20 cellular contexts compared by ENCODE assay signal in genomic region chr12:88922816-88923215, GRCh38.
DNase-seq lines count a peak whose midpoint lies in the region; ATAC-seq, FAIRE-seq and TF ChIP-seq lines count a peak whose summit lies in the region.
"Had no signal": no experiment of that assay in that cellular context is flagged by ENCODE, and none has a peak within 500 bp of the region (broad histone marks: within the 10 kb centered on the region; RNA-seq: fewer than 3 reads in every experiment).

No MANE protein-coding gene starts in this region.

- CTCF ChIA-PET in HCT116 (lab: Charles Lee), result no interaction called here

- no peak for TF ChIP-seq RAD21 in HCT116 (IDR thresholded peaks at IDR 0.05; ENCODE audit: low read depth)

- H4K20me1 ChIP-seq in HCT116 (ENCODE audit: insufficient read depth) (no peaks in the 10 kb centered on the region), astrocyte (ENCODE audit: insufficient read depth, low read length) (no peaks in the 10 kb centered on the region)

- peak overlapping the region; percentile 61 for H3K9ac ChIP-seq in HCT116 (ENCODE audit: low read length)
- H3K9ac ChIP-seq in astrocyte (ENCODE audit: low read length), result no peak overlapping the region

- H3K4me3 Mint-ChIP-seq in astrocyte (ENCODE audit: unreplicated experiment), result no peak overlapping the region
- no peak overlapping the region for H3K4me3 Mint-ChIP-seq in progenitor cell of endocrine pancreas (ENCODE audit: low read depth)
- H3K4me3 Mint-ChIP-seq: activated CD4-positive, alpha-beta T cell treated with anti-CD3 and anti-CD28 coated beads, Interleukin-2, amount 10 ng/mL, durations not matched to agents 7 days and 5 days; activated naive CD8-positive, alpha-beta T cell treated with anti-CD3 and anti-CD28 coated beads, Interleukin-2, amount 50 U/mL, for 24 hours; B cell; T-helper 1 cell treated with Interleukin-12 subunit alpha and Interleukin-12 subunit beta and Interleukin-4 antibody, amounts not matched to agents 30 μg/mL and 1 μg/mL, for 36 hours had no signal

- H3K27ac ChIP-seq in HCT116 (ENCODE audit: low read depth, low read length) (peak overlapping the region; percentile 98), astrocyte (ENCODE audit: low read depth, low read length) (no peak overlapping the region), left ventricle myocardium inferior (replicated peaks) (no peak overlapping the region), coronary artery (no peak overlapping the region)
- H3K27ac ChIP-seq: cardiac muscle cell, neutrophil, SJCRH30, stomach, VCaP had no signal

- TF ChIP-seq CTCF in HCT116 (IDR thresholded peaks at IDR 0.05 in 2 of 3, conservative IDR thresholded peaks at IDR 0.05 in 1 of 3; ENCODE audit: borderline replicate concordance in 1 of 3, insufficient read depth in 1 of 3, low read depth in 2 of 3, low read length in 2 of 3) (no peak), astrocyte (IDR thresholded peaks at IDR 0.05; ENCODE audit: insufficient read depth, low read depth, low read length) (no peak), fibroblast of the aortic adventitia (IDR thresholded peaks at IDR 0.05; ENCODE audit: insufficient read depth, low read length) (no peak), progenitor cell of endocrine pancreas (IDR thresholded peaks at IDR 0.05; ENCODE audit: unreplicated experiment) (no peak), left ventricle myocardium inferior (IDR thresholded peaks at IDR 0.05; ENCODE audit: borderline replicate concordance) (no peak), coronary artery (IDR thresholded peaks at IDR 0.05) (no peak)

- no peak for DNase-seq in HCT116 (ENCODE audit: low read depth, low spot score)
- peak; percentile 39 for DNase-seq in astrocyte (ENCODE audit: low read depth)
- peak; percentile 55 for DNase-seq in fibroblast of the aortic adventitia (ENCODE audit: low read depth)
- DNase-seq in stromal cell of bone marrow (ENCODE audit: low read depth), result peak; percentile 51
- no peak for DNase-seq in progenitor cell of endocrine pancreas (ENCODE audit: low spot score, unreplicated experiment)
- DNase-seq in left ventricle myocardium inferior, result no peak
- no peak for DNase-seq in coronary artery (ENCODE audit: low spot score)
- DNase-seq: activated CD4-positive, alpha-beta T cell treated with anti-CD3 and anti-CD28 coated beads, Interleukin-2, amount 10 ng/mL, durations not matched to agents 7 days and 5 days; activated naive CD8-positive, alpha-beta T cell treated with anti-CD3 and anti-CD28 coated beads, Interleukin-2, amount 50 U/mL, for 24 hours; DND-41; NCI-H82; OCI-M1; SJCRH30; stimulated activated CD4-positive, alpha-beta T cell treated with anti-CD3 and anti-CD28 coated beads, Interleukin-12 subunit alpha, Interleukin-12 subunit beta, amount 100 ng/mL, for 4 hours; stomach had no signal

- H3K4me1 ChIP-seq in HCT116 (ENCODE audit: control insufficient read depth in 1 of 2, insufficient read depth in 2 of 2, low read length in 2 of 2) (peaks cover 87 to 94% of the 10 kb centered on the region in 2 experiments), astrocyte (ENCODE audit: insufficient read depth, low read length) (peaks cover 18% of the 10 kb centered on the region), left ventricle myocardium inferior (no peaks in the 10 kb centered on the region)

- H3K36me3 ChIP-seq in HCT116 (ENCODE audit: control insufficient read depth in 1 of 2, insufficient read depth in 2 of 2, low read length in 2 of 2), result peaks cover 0 to 5% of the 10 kb centered on the region in 2 experiments; a peak in 1 of 4 replicates
- no peaks in the 10 kb centered on the region for H3K36me3 ChIP-seq in astrocyte (ENCODE audit: insufficient read depth, low read length)
- H3K36me3 ChIP-seq in left ventricle myocardium inferior, result no peaks in the 10 kb centered on the region
- H3K36me3 ChIP-seq: cardiac muscle cell, neutrophil, SJCRH30, stomach had no signal

- no peak overlapping the region for H3K27ac Mint-ChIP-seq in astrocyte (ENCODE audit: unreplicated experiment)
- no peak overlapping the region for H3K27ac Mint-ChIP-seq in progenitor cell of endocrine pancreas
- H3K27ac Mint-ChIP-seq: activated CD4-positive, alpha-beta T cell treated with anti-CD3 and anti-CD28 coated beads, Interleukin-2, amount 10 ng/mL, durations not matched to agents 7 days and 5 days; activated naive CD8-positive, alpha-beta T cell treated with anti-CD3 and anti-CD28 coated beads, Interleukin-2, amount 50 U/mL, for 24 hours; B cell; T-helper 1 cell treated with Interleukin-12 subunit alpha and Interleukin-12 subunit beta and Interleukin-4 antibody, amounts not matched to agents 30 μg/mL and 1 μg/mL, for 36 hours had no signal

- BruUV-seq in HCT116 (replicated peaks; lab: Mats Ljungman, UMichigan), result no TSS peak

- intact Hi-C loops in HCT116 (cut with micrococcal nuclease) (loop anchor here (5.0 kb wide), 1 partner anchor 291 kb away; no protein-coding TSS in a partner anchor), left ventricle myocardium inferior (cut with micrococcal nuclease) (no loop called here)

- FAIRE-seq in astrocyte (lab: Jason Lieb, UNC), result no peak

- no peak for TF ChIP-seq POLR2A in HCT116 (IDR thresholded peaks at IDR 0.05; ENCODE audit: borderline replicate concordance, extremely low read depth, insufficient read depth, insufficient read length)

- no peaks in the 10 kb centered on the region for H3K9me2 ChIP-seq in HCT116 (ENCODE audit: insufficient read depth)

- RAD21 ChIA-PET in HCT116 (lab: Charles Lee; ENCODE audit: low non-redundant PET in 1 of 2, low total read pairs in 2 of 2, uncharacterized antibody in 2 of 2, unreplicated experiment in 2 of 2), result no interaction called here

- H3K4me2 ChIP-seq in HCT116 (ENCODE audit: low read length) (peak overlapping the region; percentile 61), astrocyte (ENCODE audit: low read length) (no peak overlapping the region)

- H3K9me3 Mint-ChIP-seq in astrocyte (ENCODE audit: unreplicated experiment) (no peaks in the 10 kb centered on the region), progenitor cell of endocrine pancreas (ENCODE audit: low read depth) (peaks cover 5% of the 10 kb centered on the region)
- H3K9me3 Mint-ChIP-seq: activated CD4-positive, alpha-beta T cell treated with anti-CD3 and anti-CD28 coated beads, Interleukin-2, amount 10 ng/mL, durations not matched to agents 7 days and 5 days; activated naive CD8-positive, alpha-beta T cell treated with anti-CD3 and anti-CD28 coated beads, Interleukin-2, amount 50 U/mL, for 24 hours; T-helper 1 cell treated with Interleukin-12 subunit alpha and Interleukin-12 subunit beta and Interleukin-4 antibody, amounts not matched to agents 30 μg/mL and 1 μg/mL, for 36 hours had no signal

- POLR2A ChIA-PET in HCT116 (lab: Charles Lee), result interaction anchor here (1.1 to 4.9 kb wide), 4 partner anchors 10 to 343 kb away, joined by 5 to 24 read pairs (median 7); partner anchors contain the start of gene KITLG

- ATAC-seq in HCT116, result no peak
- ATAC-seq: activated naive CD8-positive, alpha-beta T cell treated with anti-CD3 and anti-CD28 coated beads, Interleukin-2, amount 50 U/mL, for 24 hours had no signal

- H3K4me1 Mint-ChIP-seq in astrocyte (ENCODE audit: low read depth, unreplicated experiment), result peaks cover 14% of the 10 kb centered on the region
- H3K4me1 Mint-ChIP-seq in progenitor cell of endocrine pancreas (ENCODE audit: low read depth), result peaks cover 35% of the 10 kb centered on the region
- H3K4me1 Mint-ChIP-seq: activated CD4-positive, alpha-beta T cell treated with anti-CD3 and anti-CD28 coated beads, Interleukin-2, amount 10 ng/mL, durations not matched to agents 7 days and 5 days; activated naive CD8-positive, alpha-beta T cell treated with anti-CD3 and anti-CD28 coated beads, Interleukin-2, amount 50 U/mL, for 24 hours; B cell had no signal

- no peak overlapping the region for H2AFZ ChIP-seq in HCT116 (ENCODE audit: low read depth, low read length, poor library complexity, severe bottlenecking)
- no peak overlapping the region for H2AFZ ChIP-seq in astrocyte (ENCODE audit: low read depth, low read length)

- H3K9me3 ChIP-seq in HCT116 (ENCODE audit: control insufficient read depth in 1 of 2, insufficient read depth in 1 of 2, low read depth in 1 of 2, low read length in 2 of 2), result no peaks in the 10 kb centered on the region
- no peaks in the 10 kb centered on the region for H3K9me3 ChIP-seq in astrocyte (ENCODE audit: insufficient read depth, low read depth, low read length)
- H3K9me3 ChIP-seq in left ventricle myocardium inferior (replicated peaks), result peaks cover 6% of the 10 kb centered on the region
- H3K9me3 ChIP-seq: neutrophil, SJCRH30, stomach had no signal

- H3K27me3 ChIP-seq in HCT116 (ENCODE audit: insufficient read depth, low read length) (no peaks in the 10 kb centered on the region), astrocyte (ENCODE audit: insufficient read depth, low read length) (no peaks in the 10 kb centered on the region), left ventricle myocardium inferior (ENCODE audit: low read depth) (no peaks in the 10 kb centered on the region)
- H3K27me3 ChIP-seq: cardiac muscle cell, neutrophil, SJCRH30, stomach had no signal

- H3K79me2 ChIP-seq in HCT116 (ENCODE audit: insufficient read depth, low read length), result peaks cover 64% of the 10 kb centered on the region
- H3K79me2 ChIP-seq in astrocyte (ENCODE audit: insufficient read depth, low read length), result no peaks in the 10 kb centered on the region

- H3K27me3 Mint-ChIP-seq in astrocyte (ENCODE audit: low read depth, unreplicated experiment) (no peaks in the 10 kb centered on the region), progenitor cell of endocrine pancreas (peaks cover 3% of the 10 kb centered on the region)
- H3K27me3 Mint-ChIP-seq: activated CD4-positive, alpha-beta T cell treated with anti-CD3 and anti-CD28 coated beads, Interleukin-2, amount 10 ng/mL, durations not matched to agents 7 days and 5 days; activated naive CD8-positive, alpha-beta T cell treated with anti-CD3 and anti-CD28 coated beads, Interleukin-2, amount 50 U/mL, for 24 hours; B cell had no signal

- H3K4me3 ChIP-seq in HCT116 (replicated peaks in 1 of 2; ENCODE audit: low read depth in 1 of 2, low read length in 2 of 2), result peak overlapping the region in 1 of 2 experiments; percentile 2; a peak in 1 of 4 replicates
- H3K4me3 ChIP-seq in astrocyte (ENCODE audit: insufficient read depth, low read depth, low read length), result no peak overlapping the region
- no peak overlapping the region for H3K4me3 ChIP-seq in fibroblast of the aortic adventitia (ENCODE audit: low read depth, low read length)
- no peak overlapping the region for H3K4me3 ChIP-seq in left ventricle myocardium inferior
- H3K4me3 ChIP-seq in coronary artery, result no peak overlapping the region
- H3K4me3 ChIP-seq: cardiac muscle cell, SJCRH30, stomach had no signal

- H3K36me3 Mint-ChIP-seq in astrocyte (ENCODE audit: low read depth, unreplicated experiment) (no peaks in the 10 kb centered on the region), progenitor cell of endocrine pancreas (ENCODE audit: insufficient read depth) (no peaks in the 10 kb centered on the region)

TF ChIP-seq in HCT116, 20 proteins besides CTCF, POLR2A, EP300 and RAD21 (continues in another document):
- TF ChIP-seq EGR1 (IDR thresholded peaks at IDR 0.05; ENCODE audit: low read depth), result no peak
- TF ChIP-seq SIN3A (IDR thresholded peaks at IDR 0.05; ENCODE audit: low read depth), result no peak
- no peak for TF ChIP-seq JUND (IDR thresholded peaks at IDR 0.05)
- peak; percentile 10; the same call in 1 of the 2 replicates for TF ChIP-seq CEBPB (IDR thresholded peaks at IDR 0.05; ENCODE audit: low read depth)

Comparison
In these comparisons a context has a peak if more than half of its experiments do, and no peak if none do; other contexts are left out.
1. DNase-seq: peak in astrocyte (single experiment), fibroblast of the aortic adventitia (single experiment) and stromal cell of bone marrow (single experiment); none in HCT116 (single experiment), progenitor cell of endocrine pancreas (single experiment), left ventricle myocardium inferior (single experiment) and coronary artery (single experiment).